In genomic region chrX:133840415-133840814, GRCh38 we compare ENCODE assay signal across 23 cellular contexts.
A peak's percentile ranks its signal among the peaks of the same experiment; 100 is the strongest.
DNase-seq lines count a peak whose midpoint lies in the region; ATAC-seq, FAIRE-seq and TF ChIP-seq lines count a peak whose summit lies in the region.
"Had no signal": no experiment of that assay in that cellular context is flagged by ENCODE, and none has a peak within 500 bp of the region (broad histone marks: within the 10 kb centered on the region; RNA-seq: fewer than 3 reads in every experiment).

No MANE protein-coding gene starts in this region.

- no peaks in the 10 kb centered on the region for H3K36me3 Mint-ChIP-seq in activated CD4-positive, alpha-beta memory T cell treated with anti-CD3 and anti-CD28 coated beads, Interleukin-2, amount 10 ng/mL, durations not matched to agents 7 days and 5 days (ENCODE audit: low read depth)
- no peaks in the 10 kb centered on the region for H3K36me3 Mint-ChIP-seq in WTC11
- H3K36me3 Mint-ChIP-seq: CD14-positive monocyte; CD8-positive, alpha-beta memory T cell had no signal

- H3K27me3 Mint-ChIP-seq in activated CD4-positive, alpha-beta memory T cell treated with anti-CD3 and anti-CD28 coated beads, Interleukin-2, amount 10 ng/mL, durations not matched to agents 7 days and 5 days: peaks cover 3% of the 10 kb centered on the region
- no peaks in the 10 kb centered on the region for H3K27me3 Mint-ChIP-seq in WTC11 (ENCODE audit: low read depth)
- H3K27me3 Mint-ChIP-seq: CD4-positive, alpha-beta T cell had no signal

- WGBS in pancreas, 2 donors: 85 to 100% methylated on average over 2 of the region's 2 CpGs

- no peaks in the 10 kb centered on the region for H3K9me3 Mint-ChIP-seq in activated CD4-positive, alpha-beta memory T cell treated with anti-CD3 and anti-CD28 coated beads, Interleukin-2, amount 10 ng/mL, durations not matched to agents 7 days and 5 days
- no peaks in the 10 kb centered on the region for H3K9me3 Mint-ChIP-seq in WTC11
- H3K9me3 Mint-ChIP-seq: CD14-positive monocyte; CD4-positive, alpha-beta T cell; CD8-positive, alpha-beta memory T cell had no signal

- POLR2A ChIA-PET in HEK293 (lab: Yijun Ruan, JAX) (no interaction called here), WTC11 (lab: Charles Lee) (no interaction called here)
- POLR2A ChIA-PET in activated CD4-positive, alpha-beta memory T cell treated with anti-CD3 and anti-CD28 coated beads, Interleukin-2, amount 10 ng/mL, durations not matched to agents 7 days and 5 days (lab: Charles Lee): no interaction called here

- H3K36me3 ChIP-seq in HEK293 (ENCODE audit: control insufficient read depth in 2 of 2, insufficient read depth in 1 of 2, low read length in 2 of 2) (no peaks in the 10 kb centered on the region), osteoblast (ENCODE audit: insufficient read depth, low read length) (no peaks in the 10 kb centered on the region), pancreas (no peaks in the 10 kb centered on the region)
- H3K36me3 ChIP-seq: BE2C; BLaER1 treated with 17β-estradiol and CSF1 and Interleukin-3, amounts not matched to agents 10 nM and 100 nM had no signal

- H3K4me2 ChIP-seq in osteoblast (ENCODE audit: insufficient read depth, low read length): no peak overlapping the region
- H3K4me2 ChIP-seq: A549; BLaER1 treated with 17β-estradiol and CSF1 and Interleukin-3, amounts not matched to agents 10 nM and 100 nM had no signal

- no peak overlapping the region for H2AFZ ChIP-seq in osteoblast (ENCODE audit: low read length)

- no peak for DNase-seq in D721Med (ENCODE audit: insufficient read length, low spot score)
- DNase-seq in GM12891 (ENCODE audit: insufficient read length, low spot score): no peak
- peak; percentile 75 for DNase-seq in osteoblast (ENCODE audit: insufficient read length, low spot score, missing footprints)
- no peak for DNase-seq in activated gamma-delta T cell treated with Interleukin-2 at 50 U/mL for 16 hours
- DNase-seq in pancreas: no peak
- DNase-seq in activated CD4-positive, alpha-beta memory T cell treated with anti-CD3 and anti-CD28 coated beads, Interleukin-2, amount 10 ng/mL, durations not matched to agents 7 days and 5 days: no peak
- no peak for DNase-seq in WTC11 (ENCODE audit: low spot score)
- DNase-seq: 8988T; ACHN; AML-193; BE2C; CD4-positive, alpha-beta T cell; CD8-positive, alpha-beta memory T cell; DMS53; DMS79 treated with DMSO at 0.1 percent for 48 hours; GOT3 had no signal

- no peak for TF ChIP-seq POLR2A in GM12891 (IDR thresholded peaks at IDR 0.05; ENCODE audit: low read depth, low read length)

- H3K4me3 Mint-ChIP-seq in activated CD4-positive, alpha-beta memory T cell treated with anti-CD3 and anti-CD28 coated beads, Interleukin-2, amount 10 ng/mL, durations not matched to agents 7 days and 5 days: no peak overlapping the region
- no peak overlapping the region for H3K4me3 Mint-ChIP-seq in WTC11
- H3K4me3 Mint-ChIP-seq: CD14-positive monocyte; CD4-positive, alpha-beta T cell; CD8-positive, alpha-beta memory T cell had no signal

- peaks cover 2% of the 10 kb centered on the region for H3K27me3 ChIP-seq in osteoblast (ENCODE audit: insufficient read depth, low read length)
- peaks cover 0 to 9% (median 0%) of the 10 kb centered on the region in 4 donors for H3K27me3 ChIP-seq in pancreas
- H3K27me3 ChIP-seq: BE2C had no signal

- H3K79me2 ChIP-seq in osteoblast (ENCODE audit: insufficient read depth, low read length): no peaks in the 10 kb centered on the region

- FAIRE-seq in D721Med (lab: Jason Lieb, UNC) (peak; percentile 80), GM12891 (lab: Jason Lieb, UNC) (peak; percentile 72), pancreas (lab: Jason Lieb, UNC) (no peak)
- FAIRE-seq: A549, G401.6, H54 had no signal

- H3K27ac ChIP-seq in HEK293 (ENCODE audit: extremely low read depth, low read depth, low read length): no peak overlapping the region
- H3K27ac ChIP-seq in osteoblast (ENCODE audit: low read depth, low read length): no peak overlapping the region
- no peak overlapping the region for H3K27ac ChIP-seq in pancreas
- H3K27ac ChIP-seq: A549; BLaER1 treated with 17β-estradiol and CSF1 and Interleukin-3, amounts not matched to agents 10 nM and 100 nM had no signal

- H3K9me3 ChIP-seq in HEK293 (ENCODE audit: control insufficient read depth, insufficient read depth, low read depth, low read length): no peaks in the 10 kb centered on the region
- no peaks in the 10 kb centered on the region for H3K9me3 ChIP-seq in osteoblast (ENCODE audit: low read depth, low read length)
- H3K9me3 ChIP-seq in pancreas: no peaks in the 10 kb centered on the region
- H3K9me3 ChIP-seq: A549, BE2C, HAP-1 had no signal

- no peak overlapping the region for H3K4me3 ChIP-seq in HEK293 (ENCODE audit: low read depth, low read length)
- H3K4me3 ChIP-seq in osteoblast (ENCODE audit: insufficient read depth, low read length): no peak overlapping the region
- H3K4me3 ChIP-seq in pancreas: no peak overlapping the region
- H3K4me3 ChIP-seq: A549; BLaER1 treated with 17β-estradiol and CSF1 and Interleukin-3, amounts not matched to agents 10 nM and 100 nM; HAP-1 had no signal

- intact Hi-C loops in pancreas (cut with DNase I): no loop called here

- no peaks in the 10 kb centered on the region for H3K4me1 Mint-ChIP-seq in activated CD4-positive, alpha-beta memory T cell treated with anti-CD3 and anti-CD28 coated beads, Interleukin-2, amount 10 ng/mL, durations not matched to agents 7 days and 5 days
- peaks cover 13% of the 10 kb centered on the region for H3K4me1 Mint-ChIP-seq in WTC11
- H3K4me1 Mint-ChIP-seq: CD14-positive monocyte; CD8-positive, alpha-beta memory T cell had no signal

- H3K4me1 ChIP-seq in HEK293 (ENCODE audit: control insufficient read depth, insufficient read depth, low read length): no peaks in the 10 kb centered on the region
- no peaks in the 10 kb centered on the region for H3K4me1 ChIP-seq in osteoblast (ENCODE audit: insufficient read depth, low read length)
- H3K4me1 ChIP-seq in pancreas: no peaks in the 10 kb centered on the region
- H3K4me1 ChIP-seq: A549; BE2C; BLaER1 treated with 17β-estradiol and CSF1 and Interleukin-3, amounts not matched to agents 10 nM and 100 nM had no signal

- TF ChIP-seq CTCF in D721Med (IDR thresholded peaks at IDR 0.05; ENCODE audit: insufficient read depth, missing control alignments) (no peak), HEK293 (tag by site-specific recombination; IDR thresholded peaks at IDR 0.05) (no peak), osteoblast (IDR thresholded peaks at IDR 0.05; ENCODE audit: extremely low read depth, low read depth, low read length) (no peak), pancreas (IDR thresholded peaks at IDR 0.05) (no peak), WTC11 (IDR thresholded peaks at IDR 0.05) (no peak)

- CTCF ChIA-PET in HEK293 (lab: Yijun Ruan, JAX): interaction anchor here (0.6 to 3.0 kb wide), 5 partner anchors 11 to 528 kb away, joined by 3 to 26 read pairs (median 5); no protein-coding TSS in a partner anchor
- CTCF ChIA-PET in activated CD4-positive, alpha-beta memory T cell treated with anti-CD3 and anti-CD28 coated beads, Interleukin-2, amount 10 ng/mL, durations not matched to agents 7 days and 5 days (lab: Charles Lee): interaction anchor here (0.9 to 2.6 kb wide), 3 partner anchors 8 to 47 kb away, joined by 3 to 6 read pairs (median 5); no protein-coding TSS in a partner anchor
- CTCF ChIA-PET in WTC11 (lab: Charles Lee): no interaction called here

- ATAC-seq in pancreas (no peak), WTC11 (no peak)
- ATAC-seq: A549 had no signal

- H3K27ac Mint-ChIP-seq in activated CD4-positive, alpha-beta memory T cell treated with anti-CD3 and anti-CD28 coated beads, Interleukin-2, amount 10 ng/mL, durations not matched to agents 7 days and 5 days: no peak overlapping the region
- H3K27ac Mint-ChIP-seq in WTC11: no peak overlapping the region
- H3K27ac Mint-ChIP-seq: CD14-positive monocyte; CD4-positive, alpha-beta T cell; CD8-positive, alpha-beta memory T cell had no signal

- H4K20me1 ChIP-seq in osteoblast (ENCODE audit: insufficient read depth, low read length): no peaks in the 10 kb centered on the region
- H4K20me1 ChIP-seq: BLaER1 treated with 17β-estradiol and CSF1 and Interleukin-3, amounts not matched to agents 10 nM and 100 nM had no signal

TF ChIP-seq in GM12891, 5 proteins besides CTCF, POLR2A, EP300 and RAD21:
- TF ChIP-seq PAX5 (IDR thresholded peaks at IDR 0.05; ENCODE audit: insufficient read depth, low read length, severe bottlenecking) (no peak), TAF1 (IDR thresholded peaks at IDR 0.05; ENCODE audit: low read depth, low read length) (no peak), POLR2AphosphoS5 (IDR thresholded peaks at IDR 0.05; ENCODE audit: low read depth, low read length) (no peak), POU2F2 (IDR thresholded peaks at IDR 0.05; ENCODE audit: low read depth, low read length) (no peak), SPI1 (IDR thresholded peaks at IDR 0.05; ENCODE audit: low read depth, low read length) (no peak)

TF ChIP-seq in HEK293, 187 proteins besides CTCF, POLR2A, EP300 and RAD21 (continues in another document):
- peak; percentile 98 for TF ChIP-seq ZNF513 (tag by site-specific recombination; IDR thresholded peaks at IDR 0.05)
- TF ChIP-seq ZXDB (tag by site-specific recombination; IDR thresholded peaks at IDR 0.05): no peak

TF ChIP-seq in WTC11, 78 proteins besides CTCF, POLR2A, EP300 and RAD21 (continues in another document):
- TF ChIP-seq ESRRA (CRISPR knock-in tag; IDR thresholded peaks at IDR 0.05; ENCODE audit: borderline replicate concordance): no peak
- TF ChIP-seq, protein P1, sequence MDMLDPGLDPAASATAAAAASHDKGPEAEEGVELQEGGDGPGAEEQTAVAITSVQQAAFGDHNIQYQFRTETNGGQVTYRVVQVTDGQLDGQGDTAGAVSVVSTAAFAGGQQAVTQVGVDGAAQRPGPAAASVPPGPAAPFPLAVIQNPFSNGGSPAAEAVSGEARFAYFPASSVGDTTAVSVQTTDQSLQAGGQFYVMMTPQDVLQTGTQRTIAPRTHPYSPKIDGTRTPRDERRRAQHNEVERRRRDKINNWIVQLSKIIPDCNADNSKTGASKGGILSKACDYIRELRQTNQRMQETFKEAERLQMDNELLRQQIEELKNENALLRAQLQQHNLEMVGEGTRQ (CRISPR knock-in tag; IDR thresholded peaks at IDR 0.05): no peak
- TF ChIP-seq FOXJ3 (CRISPR knock-in tag; IDR thresholded peaks at IDR 0.05; ENCODE audit: borderline replicate concordance): no peak
- TF ChIP-seq SP1 (CRISPR knock-in tag; conservative IDR thresholded peaks at IDR 0.05): no peak
- TF ChIP-seq ZNF263 (CRISPR knock-in tag; IDR thresholded peaks at IDR 0.05; ENCODE audit: low read depth): no peak
- TF ChIP-seq JAZF1 (CRISPR knock-in tag; IDR thresholded peaks at IDR 0.05): no peak
- TF ChIP-seq MXD4 (CRISPR knock-in tag; IDR thresholded peaks at IDR 0.05; ENCODE audit: borderline replicate concordance): no peak
